15 cellular contexts compared by ENCODE assay signal in the genomic region with DNA sequence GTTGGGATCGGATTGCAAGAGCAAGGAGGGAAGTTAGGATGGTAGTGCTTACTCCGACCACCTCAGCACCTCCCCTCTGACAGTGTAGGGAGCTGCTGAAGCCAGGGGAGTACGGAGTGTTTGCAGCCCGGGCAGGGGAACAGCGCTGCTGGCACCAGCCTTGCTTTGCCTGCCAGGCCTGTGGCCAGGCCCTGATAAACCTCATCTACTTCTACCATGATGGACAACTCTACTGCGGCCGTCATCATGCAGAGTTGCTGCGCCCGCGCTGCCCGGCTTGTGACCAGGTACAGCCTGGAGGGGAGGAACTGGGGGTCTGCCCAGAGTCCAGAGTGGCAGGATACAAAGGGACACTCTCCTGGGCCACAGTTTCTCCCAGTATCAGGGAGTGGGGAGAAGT. TPM values are rescaled to one million over a fixed set of nuclear protein-coding genes. Genes with fewer than 3 reads are reported as not detected.
DNase-seq lines count a peak whose midpoint lies in the region; ATAC-seq, FAIRE-seq and TF ChIP-seq lines count a peak whose summit lies in the region.
"Had no signal": no experiment of that assay in that cellular context is flagged by ENCODE, and none has a peak within 500 bp of the region (broad histone marks: within the 10 kb centered on the region; RNA-seq: fewer than 3 reads in every experiment).

No MANE protein-coding gene starts in this region.

- dilution Hi-C loops in keratinocyte (cut with MboI; ENCODE audit: extremely low pct_ligation_motif_present, low sequenced_read_pairs): no loop called here

- peaks cover 17% of the 10 kb centered on the region for H3K79me2 ChIP-seq in keratinocyte (ENCODE audit: control insufficient read depth, insufficient read depth, low read length)
- H3K79me2 ChIP-seq: parathyroid adenoma had no signal

- H3K9me3 ChIP-seq in keratinocyte (ENCODE audit: control insufficient read depth, low read depth, low read length): no peaks in the 10 kb centered on the region
- H3K9me3 ChIP-seq: gastroesophageal sphincter, SJSA1 had no signal

- H3K4me2 ChIP-seq in keratinocyte (ENCODE audit: control insufficient read depth, extremely low read depth, insufficient read depth, low read depth, low read length): peak overlapping the region; percentile 51

- no peaks in the 10 kb centered on the region for H3K27me3 ChIP-seq in keratinocyte (ENCODE audit: control insufficient read depth, extremely low read depth, insufficient read depth, low read length)
- H3K27me3 ChIP-seq: gastroesophageal sphincter had no signal

- H3K4me3 Mint-ChIP-seq in activated naive CD4-positive, alpha-beta T cell treated with anti-CD3 and anti-CD28 coated beads, Interleukin-2, amount 50 U/mL, for 24 hours: peak overlapping the region; percentile 60
- peak overlapping the region; percentile 24; the same call in 1 of the 2 replicates for H3K4me3 Mint-ChIP-seq in WTC11
- H3K4me3 Mint-ChIP-seq in stimulated activated memory B cell treated with anti-CD40 and anti-IgM and Interleukin-4, amounts not matched to agents 10 μg/mL and 1 μg/mL and 100 μg/mL, for 72 hours: peak overlapping the region; percentile 96

- H3K4me3 ChIP-seq in keratinocyte (ENCODE audit: control insufficient read depth in 2 of 3, extremely low read depth in 1 of 3, insufficient read depth in 2 of 3, low read depth in 1 of 3, low read length in 3 of 3): no peak overlapping the region

- no peaks in the 10 kb centered on the region for H3K9me1 ChIP-seq in keratinocyte (ENCODE audit: control insufficient read depth, extremely low read depth, insufficient read depth, low read length)

- H3K9ac ChIP-seq in keratinocyte (ENCODE audit: control insufficient read depth, extremely low read depth, insufficient read depth, low read length): no peak overlapping the region
- H3K9ac ChIP-seq: parathyroid adenoma had no signal

- peaks cover 11 to 12% of the 10 kb centered on the region in 2 experiments for H3K36me3 ChIP-seq in keratinocyte (ENCODE audit: control insufficient read depth in 2 of 2, extremely low read depth in 1 of 2, insufficient read depth in 2 of 2, low read length in 2 of 2)

- no peaks in the 10 kb centered on the region for H3K27me3 Mint-ChIP-seq in activated naive CD4-positive, alpha-beta T cell treated with anti-CD3 and anti-CD28 coated beads, Interleukin-2, amount 50 U/mL, for 24 hours
- H3K27me3 Mint-ChIP-seq in WTC11 (ENCODE audit: low read depth): peaks cover 54% of the 10 kb centered on the region
- no peaks in the 10 kb centered on the region for H3K27me3 Mint-ChIP-seq in stimulated activated memory B cell treated with anti-CD40 and anti-IgM and Interleukin-4, amounts not matched to agents 10 μg/mL and 1 μg/mL and 100 μg/mL, for 72 hours

- no peak for DNase-seq in activated naive CD4-positive, alpha-beta T cell (lab: John Stamatoyannopoulos, UW)
- DNase-seq in WTC11 (ENCODE audit: low spot score) (no peak), keratinocyte (ENCODE audit: low read depth, low spot score) (no peak)
- DNase-seq in activated CD8-positive, alpha-beta memory T cell treated with anti-CD3 and anti-CD28 coated beads, Interleukin-2, amount 50 U/mL, for 4 hours: no peak
- DNase-seq: activated CD4-positive, alpha-beta T cell treated with anti-CD3 and anti-CD28 coated beads for 1 hour had no signal

- TF ChIP-seq CTCF in WTC11 (IDR thresholded peaks at IDR 0.05): no peak
- TF ChIP-seq CTCF in keratinocyte (optimal IDR thresholded peaks at IDR 0.05 in 1 of 3, IDR thresholded peaks at IDR 0.05 in 1 of 3, conservative IDR thresholded peaks at IDR 0.05 in 1 of 3; ENCODE audit: extremely low read depth in 1 of 3, insufficient read depth in 2 of 3, low read length in 3 of 3): no peak

- no peak overlapping the region for H3K27ac ChIP-seq in keratinocyte (ENCODE audit: control insufficient read depth, insufficient read depth, low read length)
- H3K27ac ChIP-seq: SJSA1 had no signal

- CTCF ChIA-PET in WTC11 (lab: Charles Lee): interaction anchor here (0.9 to 4.7 kb wide), 22 partner anchors 7 to 477 kb away, joined by 3 to 71 read pairs (median 16); a partner anchor contains a TSS

- POLR2A ChIA-PET in WTC11 (lab: Charles Lee): interaction anchor here (1.5 kb wide), 1 partner anchor 263 kb away, joined by 3 read pairs; no protein-coding TSS in a partner anchor

- ATAC-seq in WTC11 (no peak), HG03378 (IDR thresholded peaks at IDR 0.05; ENCODE audit: unreplicated experiment) (no peak), HG03108 (IDR thresholded peaks at IDR 0.05; ENCODE audit: unreplicated experiment) (no peak)
- ATAC-seq in stimulated activated memory B cell treated with anti-CD40 and anti-IgM and Interleukin-4, amounts not matched to agents 10 μg/mL and 1 μg/mL and 100 μg/mL, for 72 hours: no peak
- ATAC-seq: activated naive CD4-positive, alpha-beta T cell treated with anti-CD3 and anti-CD28 coated beads, Interleukin-2, amount 50 U/mL, for 72 hours; gastroesophageal sphincter had no signal

- H4K20me1 ChIP-seq in keratinocyte (ENCODE audit: control insufficient read depth, extremely low read depth, insufficient read depth, low read length): no peaks in the 10 kb centered on the region

- H3K36me3 Mint-ChIP-seq in activated naive CD4-positive, alpha-beta T cell treated with anti-CD3 and anti-CD28 coated beads, Interleukin-2, amount 50 U/mL, for 24 hours: peaks cover 5% of the 10 kb centered on the region
- peaks cover 15% of the 10 kb centered on the region for H3K36me3 Mint-ChIP-seq in WTC11
- peaks cover 9% of the 10 kb centered on the region for H3K36me3 Mint-ChIP-seq in stimulated activated memory B cell treated with anti-CD40 and anti-IgM and Interleukin-4, amounts not matched to agents 10 μg/mL and 1 μg/mL and 100 μg/mL, for 72 hours

- peaks cover 18% of the 10 kb centered on the region for H3K4me1 Mint-ChIP-seq in activated naive CD4-positive, alpha-beta T cell treated with anti-CD3 and anti-CD28 coated beads, Interleukin-2, amount 50 U/mL, for 24 hours
- peaks cover 32% of the 10 kb centered on the region for H3K4me1 Mint-ChIP-seq in WTC11
- H3K4me1 Mint-ChIP-seq in stimulated activated memory B cell treated with anti-CD40 and anti-IgM and Interleukin-4, amounts not matched to agents 10 μg/mL and 1 μg/mL and 100 μg/mL, for 72 hours: peaks cover 45% of the 10 kb centered on the region

- H3K4me1 ChIP-seq in keratinocyte (ENCODE audit: control insufficient read depth, extremely low read depth, insufficient read depth, low read length): peaks cover 34% of the 10 kb centered on the region

- no peaks in the 10 kb centered on the region for H3K9me3 Mint-ChIP-seq in activated naive CD4-positive, alpha-beta T cell treated with anti-CD3 and anti-CD28 coated beads, Interleukin-2, amount 50 U/mL, for 24 hours
- no peaks in the 10 kb centered on the region for H3K9me3 Mint-ChIP-seq in WTC11
- no peaks in the 10 kb centered on the region for H3K9me3 Mint-ChIP-seq in stimulated activated memory B cell treated with anti-CD40 and anti-IgM and Interleukin-4, amounts not matched to agents 10 μg/mL and 1 μg/mL and 100 μg/mL, for 72 hours
- H3K9me3 Mint-ChIP-seq: activated naive CD4-positive, alpha-beta T cell treated with anti-CD3 and anti-CD28 coated beads, Interleukin-2, amount 50 U/mL, for 72 hours had no signal

- no peak overlapping the region for H3K27ac Mint-ChIP-seq in activated naive CD4-positive, alpha-beta T cell treated with anti-CD3 and anti-CD28 coated beads, Interleukin-2, amount 50 U/mL, for 24 hours
- no peak overlapping the region for H3K27ac Mint-ChIP-seq in WTC11
- H3K27ac Mint-ChIP-seq in stimulated activated memory B cell treated with anti-CD40 and anti-IgM and Interleukin-4, amounts not matched to agents 10 μg/mL and 1 μg/mL and 100 μg/mL, for 72 hours: no peak overlapping the region
- H3K27ac Mint-ChIP-seq: activated naive CD4-positive, alpha-beta T cell treated with anti-CD3 and anti-CD28 coated beads, Interleukin-2, amount 50 U/mL, for 72 hours had no signal

- no peak for FAIRE-seq in keratinocyte (lab: Jason Lieb, UNC)
- FAIRE-seq: GM18507 had no signal

- H2AFZ ChIP-seq in keratinocyte (ENCODE audit: control insufficient read depth, low read length): no peak overlapping the region
- H2AFZ ChIP-seq: parathyroid adenoma had no signal

RNA-seq across cellular contexts. Expression of a gene that starts 2.2 kb away (rescaled TPM):
- total RNA-seq in WTC11 (2021): 219 to 233 TPM (median 228 TPM) in 3 replicates
- 266 to 449 TPM (median 374 TPM) in 3 replicates for polyA plus RNA-seq in keratinocyte
- polyA plus RNA-seq in keratinocyte (2011; ENCODE audit: low read depth): 41.2 TPM
- polyA plus RNA-seq in keratinocyte (2011; cell fraction: cytosol; rRNA removed): 329 and 379 TPM in 2 replicates
- 135 and 194 TPM in 2 replicates for polyA plus RNA-seq in keratinocyte (2011; cell fraction: nucleus; rRNA removed)
- polyA plus RNA-seq in keratinocyte (2012; ENCODE audit: low replicate concordance): 315 and 317 TPM in 2 replicates
- polyA minus RNA-seq in keratinocyte: 53.6 to 136 TPM (median 100.0 TPM) in 3 replicates
- 82.3 TPM for polyA minus RNA-seq in keratinocyte (2011; cell fraction: cytosol; rRNA and poly(A)+ RNA removed)
- 17.5 and 20.6 TPM in 2 replicates for polyA minus RNA-seq in keratinocyte (2011; cell fraction: nucleus; rRNA and poly(A)+ RNA removed)

RNA-seq across cellular contexts. Expression of a gene that starts 4.7 kb away (rescaled TPM):
- 0.50 to 1.5 TPM (median 0.82 TPM) in 3 replicates for total RNA-seq in WTC11 (2021)
- 0.13 to 0.61 TPM (median 0.32 TPM) in 3 replicates for polyA plus RNA-seq in keratinocyte
- polyA plus RNA-seq in keratinocyte (2011; ENCODE audit: low read depth): not detected
- polyA plus RNA-seq in keratinocyte (2011; cell fraction: cytosol; rRNA removed): 0.13 TPM in 1 of 2 replicates, not detected in the other
- 4.9 and 6.8 TPM in 2 replicates for polyA plus RNA-seq in keratinocyte (2011; cell fraction: nucleus; rRNA removed)
- polyA plus RNA-seq in keratinocyte (2012; ENCODE audit: low replicate concordance): 0.46 TPM in 1 of 2 replicates, not detected in the other
- not detected in 3 replicates for polyA minus RNA-seq in keratinocyte
- polyA minus RNA-seq in keratinocyte (2011; cell fraction: cytosol; rRNA and poly(A)+ RNA removed): not detected
- polyA minus RNA-seq in keratinocyte (2011; cell fraction: nucleus; rRNA and poly(A)+ RNA removed): 1.0 and 1.5 TPM in 2 replicates
- total RNA-seq: G401, SJSA1 had no signal

RNA-seq across cellular contexts. Expression of a gene that starts 5.6 kb away (rescaled TPM):
- 5.5 to 7.8 TPM (median 6.0 TPM) in 3 replicates for total RNA-seq in WTC11 (2021)
- 2.0 to 2.5 TPM (median 2.0 TPM) in 3 replicates for polyA plus RNA-seq in keratinocyte
- polyA plus RNA-seq in keratinocyte (2011; ENCODE audit: low read depth): not detected
- polyA plus RNA-seq in keratinocyte (2011; cell fraction: cytosol; rRNA removed): 1.0 and 1.8 TPM in 2 replicates
- 3.5 and 5.4 TPM in 2 replicates for polyA plus RNA-seq in keratinocyte (2011; cell fraction: nucleus; rRNA removed)
- polyA plus RNA-seq in keratinocyte (2012; ENCODE audit: low replicate concordance): 0.73 and 1.6 TPM in 2 replicates
- 2.3 to 2.9 TPM (median 2.7 TPM) in 3 replicates for polyA minus RNA-seq in keratinocyte
- 0.96 TPM for polyA minus RNA-seq in keratinocyte (2011; cell fraction: cytosol; rRNA and poly(A)+ RNA removed)
- 0.54 and 0.95 TPM in 2 replicates for polyA minus RNA-seq in keratinocyte (2011; cell fraction: nucleus; rRNA and poly(A)+ RNA removed)

RNA-seq across cellular contexts. Expression of a gene that starts 38.1 kb away (rescaled TPM):
- total RNA-seq in WTC11 (2021): 0.55 to 0.63 TPM (median 0.62 TPM) in 3 replicates
- not detected in 3 replicates for polyA plus RNA-seq in keratinocyte
- not detected for polyA plus RNA-seq in keratinocyte (2011; ENCODE audit: low read depth)
- not detected in 2 replicates for polyA plus RNA-seq in keratinocyte (2011; cell fraction: cytosol; rRNA removed)
- not detected in 2 replicates for polyA plus RNA-seq in keratinocyte (2011; cell fraction: nucleus; rRNA removed)
- polyA plus RNA-seq in keratinocyte (2012; ENCODE audit: low replicate concordance): not detected in 2 replicates
- polyA minus RNA-seq in keratinocyte: not detected in 3 replicates
- not detected for polyA minus RNA-seq in keratinocyte (2011; cell fraction: cytosol; rRNA and poly(A)+ RNA removed)
- not detected in 2 replicates for polyA minus RNA-seq in keratinocyte (2011; cell fraction: nucleus; rRNA and poly(A)+ RNA removed)
- total RNA-seq: activated naive CD4-positive, alpha-beta T cell treated with anti-CD3 and anti-CD28 coated beads, Interleukin-2, amount 50 U/mL, for 72 hours; G401; SJSA1 had no signal

RNA-seq across cellular contexts. Expression of a gene that starts 49.8 kb away (rescaled TPM):
- 3.1 to 3.9 TPM (median 3.3 TPM) in 3 replicates for total RNA-seq in WTC11 (2021)
- polyA plus RNA-seq in keratinocyte: 3.0 to 10.3 TPM (median 4.3 TPM) in 3 replicates
- 3.4 TPM for polyA plus RNA-seq in keratinocyte (2011; ENCODE audit: low read depth)
- 4.2 and 5.5 TPM in 2 replicates for polyA plus RNA-seq in keratinocyte (2011; cell fraction: cytosol; rRNA removed)
- polyA plus RNA-seq in keratinocyte (2011; cell fraction: nucleus; rRNA removed): 7.6 and 8.9 TPM in 2 replicates
- 4.4 and 8.7 TPM in 2 replicates for polyA plus RNA-seq in keratinocyte (2012; ENCODE audit: low replicate concordance)
- polyA minus RNA-seq in keratinocyte: 3.6 to 12.2 TPM (median 8.6 TPM) in 3 replicates
- 10.2 TPM for polyA minus RNA-seq in keratinocyte (2011; cell fraction: cytosol; rRNA and poly(A)+ RNA removed)
- polyA minus RNA-seq in keratinocyte (2011; cell fraction: nucleus; rRNA and poly(A)+ RNA removed): 6.7 and 9.1 TPM in 2 replicates

Comparison
In these comparisons a context has a peak if more than half of its experiments do, and no peak if none do; other contexts are left out.
1. H3K4me3 Mint-ChIP-seq: peak in every context shown above with its lines; median percentile 96 in stimulated activated memory B cell treated with anti-CD40 and anti-IgM and Interleukin-4, amounts not matched to agents 10 μg/mL and 1 μg/mL and 100 μg/mL, for 72 hours; 60 in activated naive CD4-positive, alpha-beta T cell treated with anti-CD3 and anti-CD28 coated beads, Interleukin-2, amount 50 U/mL, for 24 hours; 24 in WTC11.